ENCODE assay signal across 8 cellular contexts in the genomic region with DNA sequence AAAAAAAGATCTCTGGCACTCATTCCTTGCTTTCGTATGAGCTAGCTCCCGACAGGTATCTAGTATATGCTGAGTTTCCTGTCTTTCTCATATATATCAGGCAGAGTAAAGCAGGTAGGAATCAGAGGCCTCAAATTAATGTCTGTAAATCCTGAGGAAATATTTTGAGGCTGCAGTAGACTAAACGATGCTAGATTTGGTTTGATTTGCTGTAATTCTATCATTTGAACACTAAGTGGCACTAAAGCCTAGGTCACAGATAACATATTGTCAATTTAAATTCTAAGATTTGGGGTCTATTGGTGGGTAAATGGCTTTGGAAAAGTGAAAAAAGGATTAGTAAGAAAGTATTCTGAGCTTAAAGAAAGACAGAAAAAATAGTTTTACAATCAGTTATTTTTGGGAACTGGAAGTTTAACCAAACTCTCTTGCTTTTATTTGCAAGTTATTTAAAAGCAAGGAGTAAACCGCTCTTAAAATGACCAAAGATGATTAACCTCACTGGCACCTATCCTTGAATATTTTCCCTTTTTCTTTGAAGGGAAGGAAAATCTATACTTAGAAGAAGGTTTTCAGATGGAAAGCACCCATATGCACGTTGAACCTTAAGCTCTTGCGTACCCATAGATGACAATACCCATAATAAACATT. TPM values are rescaled to one million over a fixed set of nuclear protein-coding genes. Genes with fewer than 3 reads are reported as not detected.
A peak's percentile ranks its signal among the peaks of the same experiment; 100 is the strongest.
DNase-seq lines count a peak whose midpoint lies in the region; ATAC-seq and TF ChIP-seq lines count a peak whose summit lies in the region.

No MANE protein-coding gene starts in this region.

- H3K36me3 Mint-ChIP-seq in glutamatergic neuron (ENCODE audit: unreplicated experiment), result no peaks in the 10 kb centered on the region
- no peaks in the 10 kb centered on the region for H3K36me3 Mint-ChIP-seq in activated T-cell treated with anti-CD3 and anti-CD28 coated beads, Interleukin-2, amount 50 U/mL, for 24 hours (ENCODE audit: low read depth)

- no peak overlapping the region for H3K27ac Mint-ChIP-seq in glutamatergic neuron (ENCODE audit: unreplicated experiment)
- H3K27ac Mint-ChIP-seq in activated T-cell treated with anti-CD3 and anti-CD28 coated beads, Interleukin-2, amount 50 U/mL, for 24 hours, result no peak overlapping the region

- no peaks in the 10 kb centered on the region for H3K9me3 Mint-ChIP-seq in glutamatergic neuron (ENCODE audit: unreplicated experiment)
- no peaks in the 10 kb centered on the region for H3K9me3 Mint-ChIP-seq in activated T-cell treated with anti-CD3 and anti-CD28 coated beads, Interleukin-2, amount 50 U/mL, for 24 hours

- in situ Hi-C loops in KBM-7 (cut with MboI; ENCODE audit: low pct_unique_long_range_greater_than_20kb, low sequenced_read_pairs), result loop anchor here (25.0 kb wide), 1 partner anchor 526 kb away; no protein-coding TSS in a partner anchor

- H3K27me3 Mint-ChIP-seq in glutamatergic neuron (ENCODE audit: unreplicated experiment), result no peaks in the 10 kb centered on the region
- peaks cover 9% of the 10 kb centered on the region for H3K27me3 Mint-ChIP-seq in activated T-cell treated with anti-CD3 and anti-CD28 coated beads, Interleukin-2, amount 50 U/mL, for 24 hours

- no peak overlapping the region for H3K4me3 Mint-ChIP-seq in glutamatergic neuron (ENCODE audit: unreplicated experiment)
- no peak overlapping the region for H3K4me3 Mint-ChIP-seq in activated T-cell treated with anti-CD3 and anti-CD28 coated beads, Interleukin-2, amount 50 U/mL, for 24 hours

- TF ChIP-seq CTCF in AG09319 (IDR thresholded peaks at IDR 0.05; ENCODE audit: low read depth, low read length), result peak; percentile 57
- TF ChIP-seq CTCF in glutamatergic neuron (IDR thresholded peaks at IDR 0.05; ENCODE audit: partially characterized antibody, unreplicated experiment), result peak; percentile 73

- DNase-seq in AG09319 (ENCODE audit: extremely low read depth, low read depth) (no peak), KBM-7 (peak; percentile 48), glutamatergic neuron (no peak)
- no peak for DNase-seq in activated CD4-positive, alpha-beta T cell treated with anti-CD3 and anti-CD28 coated beads, Interleukin-2, amount 50 U/mL, for 1 hour
- DNase-seq in activated T-cell treated with anti-CD3 and anti-CD28 coated beads, Interleukin-2, amount 50 U/mL, for 24 hours, result no peak

- ATAC-seq in GM18517 (IDR thresholded peaks at IDR 0.05; ENCODE audit: unreplicated experiment) (peak; percentile 75), SK-N-SH treated with all-trans-retinoic acid at 6 μM for 48 hours (peak; percentile 70), GM21619 (IDR thresholded peaks at IDR 0.05; ENCODE audit: unreplicated experiment) (no peak)

- peaks cover 2% of the 10 kb centered on the region for H3K4me1 Mint-ChIP-seq in glutamatergic neuron (ENCODE audit: low read depth, unreplicated experiment)
- no peaks in the 10 kb centered on the region for H3K4me1 Mint-ChIP-seq in activated T-cell treated with anti-CD3 and anti-CD28 coated beads, Interleukin-2, amount 50 U/mL, for 24 hours (ENCODE audit: low read depth)

TF ChIP-seq in SK-N-SH treated with all-trans-retinoic acid at 6 μM for 48 hours, 23 proteins besides CTCF, POLR2A, EP300 and RAD21:
- TF ChIP-seq, protein P1, sequence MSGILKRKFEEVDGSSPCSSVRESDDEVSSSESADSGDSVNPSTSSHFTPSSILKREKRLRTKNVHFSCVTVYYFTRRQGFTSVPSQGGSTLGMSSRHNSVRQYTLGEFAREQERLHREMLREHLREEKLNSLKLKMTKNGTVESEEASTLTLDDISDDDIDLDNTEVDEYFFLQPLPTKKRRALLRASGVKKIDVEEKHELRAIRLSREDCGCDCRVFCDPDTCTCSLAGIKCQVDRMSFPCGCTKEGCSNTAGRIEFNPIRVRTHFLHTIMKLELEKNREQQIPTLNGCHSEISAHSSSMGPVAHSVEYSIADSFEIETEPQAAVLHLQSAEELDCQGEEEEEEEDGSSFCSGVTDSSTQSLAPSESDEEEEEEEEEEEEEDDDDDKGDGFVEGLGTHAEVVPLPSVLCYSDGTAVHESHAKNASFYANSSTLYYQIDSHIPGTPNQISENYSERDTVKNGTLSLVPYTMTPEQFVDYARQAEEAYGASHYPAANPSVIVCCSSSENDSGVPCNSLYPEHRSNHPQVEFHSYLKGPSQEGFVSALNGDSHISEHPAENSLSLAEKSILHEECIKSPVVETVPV (CRISPR knock-in tag; IDR thresholded peaks at IDR 0.05), result no peak
- TF ChIP-seq ESRRG (CRISPR knock-in tag; IDR thresholded peaks at IDR 0.05) (no peak), CSDC2 (CRISPR knock-in tag; IDR thresholded peaks at IDR 0.05) (no peak), ISL1 (CRISPR knock-in tag; IDR thresholded peaks at IDR 0.05) (no peak), ZFP3 (CRISPR knock-in tag; IDR thresholded peaks at IDR 0.05) (no peak), OSR1 (CRISPR knock-in tag; IDR thresholded peaks at IDR 0.05) (no peak), GLIS3 (CRISPR knock-in tag; IDR thresholded peaks at IDR 0.05) (no peak), ARNTL (CRISPR knock-in tag; IDR thresholded peaks at IDR 0.05; ENCODE audit: borderline replicate concordance, low read depth) (no peak), ZNF70 (CRISPR knock-in tag; IDR thresholded peaks at IDR 0.05) (no peak)
- TF ChIP-seq, protein P2, sequence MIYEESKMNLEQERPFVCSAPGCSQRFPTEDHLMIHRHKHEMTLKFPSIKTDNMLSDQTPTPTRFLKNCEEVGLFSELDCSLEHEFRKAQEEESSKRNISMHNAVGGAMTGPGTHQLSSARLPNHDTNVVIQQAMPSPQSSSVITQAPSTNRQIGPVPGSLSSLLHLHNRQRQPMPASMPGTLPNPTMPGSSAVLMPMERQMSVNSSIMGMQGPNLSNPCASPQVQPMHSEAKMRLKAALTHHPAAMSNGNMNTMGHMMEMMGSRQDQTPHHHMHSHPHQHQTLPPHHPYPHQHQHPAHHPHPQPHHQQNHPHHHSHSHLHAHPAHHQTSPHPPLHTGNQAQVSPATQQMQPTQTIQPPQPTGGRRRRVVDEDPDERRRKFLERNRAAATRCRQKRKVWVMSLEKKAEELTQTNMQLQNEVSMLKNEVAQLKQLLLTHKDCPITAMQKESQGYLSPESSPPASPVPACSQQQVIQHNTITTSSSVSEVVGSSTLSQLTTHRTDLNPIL (CRISPR knock-in tag; IDR thresholded peaks at IDR 0.05; ENCODE audit: low read depth), result no peak
- TF ChIP-seq, protein P3, sequence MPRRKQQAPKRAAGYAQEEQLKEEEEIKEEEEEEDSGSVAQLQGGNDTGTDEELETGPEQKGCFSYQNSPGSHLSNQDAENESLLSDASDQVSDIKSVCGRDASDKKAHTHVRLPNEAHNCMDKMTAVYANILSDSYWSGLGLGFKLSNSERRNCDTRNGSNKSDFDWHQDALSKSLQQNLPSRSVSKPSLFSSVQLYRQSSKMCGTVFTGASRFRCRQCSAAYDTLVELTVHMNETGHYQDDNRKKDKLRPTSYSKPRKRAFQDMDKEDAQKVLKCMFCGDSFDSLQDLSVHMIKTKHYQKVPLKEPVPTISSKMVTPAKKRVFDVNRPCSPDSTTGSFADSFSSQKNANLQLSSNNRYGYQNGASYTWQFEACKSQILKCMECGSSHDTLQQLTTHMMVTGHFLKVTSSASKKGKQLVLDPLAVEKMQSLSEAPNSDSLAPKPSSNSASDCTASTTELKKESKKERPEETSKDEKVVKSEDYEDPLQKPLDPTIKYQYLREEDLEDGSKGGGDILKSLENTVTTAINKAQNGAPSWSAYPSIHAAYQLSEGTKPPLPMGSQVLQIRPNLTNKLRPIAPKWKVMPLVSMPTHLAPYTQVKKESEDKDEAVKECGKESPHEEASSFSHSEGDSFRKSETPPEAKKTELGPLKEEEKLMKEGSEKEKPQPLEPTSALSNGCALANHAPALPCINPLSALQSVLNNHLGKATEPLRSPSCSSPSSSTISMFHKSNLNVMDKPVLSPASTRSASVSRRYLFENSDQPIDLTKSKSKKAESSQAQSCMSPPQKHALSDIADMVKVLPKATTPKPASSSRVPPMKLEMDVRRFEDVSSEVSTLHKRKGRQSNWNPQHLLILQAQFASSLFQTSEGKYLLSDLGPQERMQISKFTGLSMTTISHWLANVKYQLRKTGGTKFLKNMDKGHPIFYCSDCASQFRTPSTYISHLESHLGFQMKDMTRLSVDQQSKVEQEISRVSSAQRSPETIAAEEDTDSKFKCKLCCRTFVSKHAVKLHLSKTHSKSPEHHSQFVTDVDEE (CRISPR knock-in tag; IDR thresholded peaks at IDR 0.05), result no peak
TF ChIP-seq in SK-N-SH treated with all-trans-retinoic acid at 6 μM for 48 hours: peak in this region for 0.

RNA-seq across cellular contexts. Expression of a gene that starts 37.6 kb away (rescaled TPM):
- total RNA-seq in glutamatergic neuron (ENCODE audit: unreplicated experiment), result 0.34 TPM
